ENCODE assay signal across 35 cellular contexts in the genomic region with DNA sequence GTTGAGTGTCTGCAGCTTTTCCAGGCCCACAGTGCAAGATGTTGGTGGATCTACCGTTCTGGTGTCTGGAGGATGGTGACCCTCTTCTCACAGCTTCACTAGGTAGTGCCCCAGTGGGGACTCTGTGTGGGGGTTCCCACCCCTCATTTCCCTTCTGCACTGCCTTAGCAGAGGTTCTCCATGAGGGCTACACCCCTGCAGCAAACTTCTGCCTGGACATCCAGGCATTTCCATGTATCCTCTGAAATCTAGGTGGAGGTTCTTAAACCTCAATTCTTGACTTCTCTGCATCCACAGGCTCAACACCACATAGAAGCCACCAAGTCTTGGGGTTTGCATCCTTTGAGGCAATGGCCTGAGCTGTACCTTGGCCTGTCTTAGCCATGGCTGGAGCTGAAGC.
"Had no signal": no experiment of that assay in that cellular context is flagged by ENCODE, and none has a peak within 500 bp of the region (broad histone marks: within the 10 kb centered on the region; RNA-seq: fewer than 3 reads in every experiment).

No MANE protein-coding gene starts in this region.

- H3K4me3 ChIP-seq: MG63 had no signal

- H3K36me3 ChIP-seq: MG63 had no signal

- H3K27me3 ChIP-seq: MG63 had no signal

- DNase-seq: Karpas-422, Kasumi-1, MG63, MM.1S, MV-4-11, NCI-H1048, NCI-H1092, NCI-H1092 treated with DMSO at 0.1 percent for 48 hours, NCI-H1105 treated with DMSO at 0.1 percent for 48 hours, NCI-H1417, NCI-H1417 treated with DMSO at 0.1 percent for 48 hours, NCI-H1436, NCI-H1436 treated with DMSO at 0.1 percent for 48 hours, NCI-H146, NCI-H1694, NCI-H1694 treated with DMSO at 0.1 percent for 48 hours, NCI-H187, NCI-H187 treated with DMSO at 0.1 percent for 48 hours, NCI-H1930, NCI-H2029, NCI-H2029 treated with DMSO at 0.1 percent for 48 hours, NCI-H2081, NCI-H2081 treated with DMSO at 0.1 percent for 48 hours, NCI-H2107, NCI-H2171, NCI-H2171 treated with DMSO at 0.1 percent for 48 hours, NCI-H2227 treated with DMSO at 0.1 percent for 48 hours, NCI-H226, NCI-H345, NCI-H446, NCI-H446 treated with DMSO at 0.1 percent for 48 hours, NCI-H510A, NCI-H510A treated with DMSO at 0.1 percent for 48 hours, NCI-H524, NCI-H524 treated with DMSO at 0.1 percent for 48 hours had no signal
